Comparison of ENCODE assay signal across 10 cellular contexts in the genomic region with DNA sequence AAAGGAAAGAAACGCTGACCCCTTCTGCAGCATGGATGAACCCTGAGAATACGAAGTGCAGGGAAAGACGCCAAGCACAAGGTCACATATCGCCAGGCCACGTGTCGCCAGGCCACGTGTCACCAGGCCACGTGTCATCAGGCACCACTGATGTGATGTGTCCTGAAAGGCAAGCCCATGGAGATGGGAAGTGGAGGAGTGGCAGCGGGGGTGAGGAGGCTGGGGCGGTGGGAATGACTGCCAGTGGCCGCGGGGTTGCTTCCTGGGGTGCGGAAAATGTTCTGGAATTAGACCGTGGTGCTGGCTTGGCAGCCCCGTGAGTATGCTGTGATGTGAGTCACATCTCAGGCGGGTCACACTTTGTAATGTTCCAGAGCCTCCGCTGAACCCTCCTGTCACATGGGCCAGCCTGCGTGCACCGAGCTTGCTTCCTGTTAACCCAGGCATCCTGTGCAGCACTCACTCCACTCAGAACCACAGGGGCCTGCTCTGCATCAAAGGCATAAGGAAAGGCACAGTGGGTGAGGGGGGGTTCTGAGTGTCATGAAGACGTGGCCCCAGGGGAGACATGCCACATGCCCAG. TPM values are rescaled to one million over a fixed set of nuclear protein-coding genes. Genes with fewer than 3 reads are reported as not detected.
DNase-seq lines count a peak whose midpoint lies in the region; ATAC-seq and TF ChIP-seq lines count a peak whose summit lies in the region.
"Had no signal": no experiment of that assay in that cellular context is flagged by ENCODE, and none has a peak within 500 bp of the region (broad histone marks: within the 10 kb centered on the region; RNA-seq: fewer than 3 reads in every experiment).

No MANE protein-coding gene starts in this region.

- H3K4me3 ChIP-seq in body of pancreas, result no peak overlapping the region
- H3K4me3 ChIP-seq in lung, result no peak overlapping the region
- no peak overlapping the region for H3K4me3 ChIP-seq in testis

- no peaks in the 10 kb centered on the region for H3K4me1 ChIP-seq in body of pancreas
- H3K4me1 ChIP-seq in lung (ENCODE audit: control insufficient read depth in 2 of 2, insufficient read depth in 2 of 2, low read length in 2 of 2), result no peaks in the 10 kb centered on the region
- H3K4me1 ChIP-seq in testis, result no peaks in the 10 kb centered on the region

- ATAC-seq in Right ventricle myocardium inferior (no peak), body of pancreas (peak; percentile 43), lung (ENCODE audit: insufficient read depth, low FRiP score) (peak; percentile 17), HG02885 (IDR thresholded peaks at IDR 0.05; ENCODE audit: poor library complexity, unreplicated experiment) (no peak)
- ATAC-seq: stimulated activated memory B cell treated with anti-CD40 and anti-IgM and Interleukin-4, amounts not matched to agents 10 μg/mL and 1 μg/mL and 100 μg/mL, for 72 hours had no signal

- H3K27me3 ChIP-seq in body of pancreas (no peaks in the 10 kb centered on the region), lung (ENCODE audit: control insufficient read depth, insufficient read depth) (no peaks in the 10 kb centered on the region), testis (no peaks in the 10 kb centered on the region)

- H3K27ac ChIP-seq in body of pancreas (no peak overlapping the region), lung (ENCODE audit: low read depth in 1 of 2, low read length in 1 of 2) (no peak overlapping the region), testis (no peak overlapping the region)

- H3K9me3 ChIP-seq in body of pancreas (no peaks in the 10 kb centered on the region), lung (ENCODE audit: control insufficient read depth in 2 of 2, insufficient read depth in 1 of 2, low read length in 1 of 2) (no peaks in the 10 kb centered on the region), testis (no peaks in the 10 kb centered on the region)

- DNase-seq in cardiac septum (ENCODE audit: low spot score), result peak; percentile 73
- no peak for DNase-seq in Right ventricle myocardium inferior (ENCODE audit: missing footprints)
- peak in 1 of 4 donors; percentile 34 for DNase-seq in body of pancreas
- DNase-seq in lung (ENCODE audit: low spot score), result peak; percentile 28
- DNase-seq in testis, result peak; percentile 11
- no peak for DNase-seq in DMS53 (lab: John Stamatoyannopoulos, UW)
- no peak for DNase-seq in RPMI8226
- DNase-seq: NCI-H1105 had no signal

- TF ChIP-seq POLR2A in body of pancreas (IDR thresholded peaks at IDR 0.05), result no peak
- no peak for TF ChIP-seq POLR2A in testis (IDR thresholded peaks at IDR 0.05)

- H3K36me3 ChIP-seq in body of pancreas (replicated peaks in 1 of 2; ENCODE audit: insufficient read depth in 1 of 2, low read depth in 2 of 2) (peaks cover 0 to 3% of the 10 kb centered on the region in 2 donors), lung (ENCODE audit: control insufficient read depth in 2 of 2, insufficient read depth in 2 of 2, low read length in 2 of 2) (peaks cover 0 to 48% of the 10 kb centered on the region in 2 donors), testis (ENCODE audit: low read depth, missing control alignments) (no peaks in the 10 kb centered on the region)

- 85 to 88% methylated on average over 16 to 19 of the region's 20 CpGs for WGBS in body of pancreas, 2 donors
- 84 to 90% methylated on average over 20 of the region's 20 CpGs for WGBS in lung, 2 donors
- 92 to 94% methylated on average over 19 to 20 of the region's 20 CpGs for WGBS in testis, 2 donors

- no peak for TF ChIP-seq CTCF in body of pancreas (IDR thresholded peaks at IDR 0.05)
- TF ChIP-seq CTCF in lung (IDR thresholded peaks at IDR 0.05; ENCODE audit: control extremely low read depth, extremely low read depth), result no peak
- TF ChIP-seq CTCF in testis (IDR thresholded peaks at IDR 0.05), result no peak

- intact Hi-C loops in cardiac septum (cut with DNase I) (no loop called here), Right ventricle myocardium inferior (cut with DNase I) (no loop called here), body of pancreas (cut with DNase I) (no loop called here), testis (cut with DNase I; ENCODE audit: low total_unique reads) (no loop called here)

RNA-seq across cellular contexts. Expression of a gene that starts 39.0 kb away (rescaled TPM):
- total RNA-seq in cardiac septum (23.5 TPM), Right ventricle myocardium inferior (29.3 TPM), body of pancreas (10 to 100 TPM; 30.4 to 50.8 TPM), lung (10 to 100 TPM; 26.5 to 69.8 TPM), testis (100 to 1,000 TPM in 1 of 2 donors, 10 to 100 TPM in 1; 87.0 to 143 TPM)
- polyA plus RNA-seq in lung (10 to 100 TPM; 54.9 to 71.8 TPM), testis (ENCODE audit: insufficient read depth, low read depth, low replicate concordance) (72.5 TPM)

RNA-seq across cellular contexts. Expression of a gene that starts 51.9 kb away (rescaled TPM):
- total RNA-seq in cardiac septum (7.9 TPM), Right ventricle myocardium inferior (12.5 TPM), body of pancreas (10 to 100 TPM; 14.8 to 22.1 TPM), lung (10 to 100 TPM; 30.6 to 37.9 TPM), testis (1 to 10 TPM; 5.0 to 6.6 TPM)
- polyA plus RNA-seq in lung (10 to 100 TPM; 23.2 to 80.9 TPM), testis (ENCODE audit: insufficient read depth, low read depth, low replicate concordance) (6.0 TPM)

Comparison
In these comparisons a context has a peak if more than half of its experiments do, and no peak if none do; other contexts are left out.
1. DNase-seq: peak in cardiac septum (single experiment), lung (single experiment) and testis (single experiment); none in Right ventricle myocardium inferior (single experiment), DMS53 (single experiment) and RPMI8226 (single experiment).
2. ATAC-seq: peak in body of pancreas (single experiment) and lung (single experiment); none in Right ventricle myocardium inferior (single experiment) and HG02885 (single experiment).